Comparison of ENCODE assay signal across 8 cellular contexts in genomic region chr1:12601690-12602632, GRCh38. TPM values are rescaled to one million over a fixed set of nuclear protein-coding genes. Genes with fewer than 3 reads are reported as not detected.
DNase-seq lines count a peak whose midpoint lies in the region; ATAC-seq and TF ChIP-seq lines count a peak whose summit lies in the region.

No MANE protein-coding gene starts in this region.

- no peak overlapping the region for H2BK120ac ChIP-seq in mesendoderm (ENCODE audit: low read depth, low read length)

- no peak for TF ChIP-seq EP300 in Ishikawa (IDR thresholded peaks at IDR 0.05; ENCODE audit: borderline replicate concordance)

- no peak overlapping the region for H3K27ac ChIP-seq in mesendoderm (ENCODE audit: low read depth, low read length)

- H3K27me3 Mint-ChIP-seq in activated CD8-positive, alpha-beta memory T cell treated with anti-CD3 and anti-CD28 coated beads, Interleukin-2, amount 10 ng/mL, durations not matched to agents 7 days and 5 days: peaks cover 3% of the 10 kb centered on the region

- H3K4me1 Mint-ChIP-seq in activated CD8-positive, alpha-beta memory T cell treated with anti-CD3 and anti-CD28 coated beads, Interleukin-2, amount 10 ng/mL, durations not matched to agents 7 days and 5 days: peaks cover 31% of the 10 kb centered on the region

- DNase-seq in AG09309 (ENCODE audit: low read depth) (peak; percentile 62), astrocyte of the spinal cord (ENCODE audit: low read depth, low spot score) (peak; percentile 96), mesendoderm (peak; percentile 43), NCI-H2171 treated with DMSO at 0.1 percent for 48 hours (lab: John Stamatoyannopoulos, UW) (no peak)
- DNase-seq in activated CD8-positive, alpha-beta memory T cell treated with anti-CD3 and anti-CD28 coated beads, Interleukin-2, amount 10 ng/mL, durations not matched to agents 7 days and 5 days: no peak

- H3K9ac ChIP-seq in mesendoderm (ENCODE audit: low read length): no peak overlapping the region

- in situ Hi-C loops in astrocyte of the spinal cord (cut with HindIII; ENCODE audit: low sequenced_read_pairs): no loop called here

- no peak overlapping the region for H3K18ac ChIP-seq in mesendoderm (ENCODE audit: low read length)

- H3K4ac ChIP-seq in mesendoderm (ENCODE audit: low read depth, low read length): no peak overlapping the region

- H3K23ac ChIP-seq in mesendoderm (ENCODE audit: low read length): no peak overlapping the region

- no peak overlapping the region for H3K4me3 Mint-ChIP-seq in activated CD8-positive, alpha-beta memory T cell treated with anti-CD3 and anti-CD28 coated beads, Interleukin-2, amount 10 ng/mL, durations not matched to agents 7 days and 5 days

- no peaks in the 10 kb centered on the region for H3K27me3 ChIP-seq in mesendoderm (ENCODE audit: insufficient read depth, low read length, poor library complexity)

- H4K8ac ChIP-seq in mesendoderm (ENCODE audit: low read depth, low read length): no peak overlapping the region

- H3K79me1 ChIP-seq in mesendoderm (ENCODE audit: low read length): no peaks in the 10 kb centered on the region

- H3K4me2 ChIP-seq in mesendoderm (ENCODE audit: low read length): no peak overlapping the region

- H3K4me1 ChIP-seq in mesendoderm (ENCODE audit: control insufficient read depth, low read depth, low read length): no peaks in the 10 kb centered on the region

- CTCF ChIA-PET in activated CD8-positive, alpha-beta memory T cell treated with anti-CD3 and anti-CD28 coated beads, Interleukin-2, amount 10 ng/mL, durations not matched to agents 7 days and 5 days (lab: Charles Lee): interaction anchor here (0.9 to 5.2 kb wide), 12 partner anchors 16 to 308 kb away, joined by 3 to 91 read pairs (median 4); partner anchors contain the start of gene DHRS3

- no peak for ATAC-seq in activated CD8-positive, alpha-beta memory T cell treated with anti-CD3 and anti-CD28 coated beads, Interleukin-2, amount 10 ng/mL, durations not matched to agents 7 days and 5 days
- ATAC-seq in GM21723 (IDR thresholded peaks at IDR 0.05; ENCODE audit: unreplicated experiment) (no peak), HG02870 (IDR thresholded peaks at IDR 0.05; ENCODE audit: unreplicated experiment) (no peak)

- peaks cover 6% of the 10 kb centered on the region for H3K9me3 Mint-ChIP-seq in activated CD8-positive, alpha-beta memory T cell treated with anti-CD3 and anti-CD28 coated beads, Interleukin-2, amount 10 ng/mL, durations not matched to agents 7 days and 5 days (ENCODE audit: low read depth)

- TF ChIP-seq RAD21 in Ishikawa (IDR thresholded peaks at IDR 0.05; ENCODE audit: low read depth): no peak

- no peak overlapping the region for H3K56ac ChIP-seq in mesendoderm (ENCODE audit: low read length)

- H4K5ac ChIP-seq in mesendoderm (ENCODE audit: low read length): no peak overlapping the region

- no CpG with 5 or more reads among the region's 13 CpGs for WGBS in mesendoderm (ENCODE audit: extremely low coverage, insufficient coverage, low lambda C conversion rate)

- no peak overlapping the region for H2AK5ac ChIP-seq in mesendoderm (ENCODE audit: low read length)

- no peak overlapping the region for H2BK5ac ChIP-seq in mesendoderm (ENCODE audit: low read length)

- no peaks in the 10 kb centered on the region for H3K36me3 ChIP-seq in mesendoderm (ENCODE audit: control insufficient read depth, insufficient read depth, low read length)

- no peak for TF ChIP-seq CTCF in AG09309 (IDR thresholded peaks at IDR 0.05; ENCODE audit: control insufficient read depth, insufficient read depth, low read depth, low read length, missing control alignments)
- TF ChIP-seq CTCF in astrocyte of the spinal cord (IDR thresholded peaks at IDR 0.05; ENCODE audit: low read depth, low read length): no peak

- no peaks in the 10 kb centered on the region for H3K79me2 ChIP-seq in mesendoderm (ENCODE audit: control insufficient read depth, insufficient read depth, low read length)

- H3K36me3 Mint-ChIP-seq in activated CD8-positive, alpha-beta memory T cell treated with anti-CD3 and anti-CD28 coated beads, Interleukin-2, amount 10 ng/mL, durations not matched to agents 7 days and 5 days: peaks cover 12% of the 10 kb centered on the region

- no peak overlapping the region for H2BK15ac ChIP-seq in mesendoderm (replicated peaks; ENCODE audit: low read depth)

- no peak overlapping the region for H3K27ac Mint-ChIP-seq in activated CD8-positive, alpha-beta memory T cell treated with anti-CD3 and anti-CD28 coated beads, Interleukin-2, amount 10 ng/mL, durations not matched to agents 7 days and 5 days

- H3K4me3 ChIP-seq in AG09309 (ENCODE audit: control insufficient read depth, low read depth, low read length) (no peak overlapping the region), astrocyte of the spinal cord (ENCODE audit: low read depth, low read length) (no peak overlapping the region), mesendoderm (ENCODE audit: low read length) (no peak overlapping the region)

TF ChIP-seq in Ishikawa, 13 proteins besides CTCF, POLR2A, EP300 and RAD21:
- TF ChIP-seq REST (IDR thresholded peaks at IDR 0.05; ENCODE audit: low read depth) (no peak), MAX (IDR thresholded peaks at IDR 0.05) (0 out of 2 replicates have a peak, but pooled peaks have one; percentile 9)

RNA-seq across cellular contexts. Expression of gene DHRS3, which starts 16.0 kb away (rescaled TPM):
- 2.5 TPM for polyA plus RNA-seq in mesendoderm (2013, experiment 1 of 2)
- 2.8 TPM for polyA plus RNA-seq in mesendoderm (2013, experiment 2 of 2)
- 10 to 100 TPM; 20.8 to 60.4 TPM for total RNA-seq in activated CD8-positive, alpha-beta memory T cell treated with anti-CD3 and anti-CD28 coated beads, Interleukin-2, amount 10 ng/mL, durations not matched to agents 7 days and 5 days

RNA-seq across cellular contexts. Expression of gene AADACL4, which starts 41.9 kb away (rescaled TPM):
- not detected for polyA plus RNA-seq in mesendoderm (2013, experiment 1 of 2)
- polyA plus RNA-seq in mesendoderm (2013, experiment 2 of 2): not detected
- total RNA-seq in activated CD8-positive, alpha-beta memory T cell treated with anti-CD3 and anti-CD28 coated beads, Interleukin-2, amount 10 ng/mL, durations not matched to agents 7 days and 5 days: not detected

Comparison
In these comparisons a context has a peak if more than half of its experiments do, and no peak if none do; other contexts are left out.
1. DNase-seq: peak in AG09309 (single experiment), astrocyte of the spinal cord (single experiment) and mesendoderm (single experiment); none in NCI-H2171 treated with DMSO at 0.1 percent for 48 hours (single experiment) and activated CD8-positive, alpha-beta memory T cell treated with anti-CD3 and anti-CD28 coated beads, Interleukin-2, amount 10 ng/mL, durations not matched to agents 7 days and 5 days (single experiment).